Comparison of ENCODE assay signal across 22 cellular contexts in the genomic region with DNA sequence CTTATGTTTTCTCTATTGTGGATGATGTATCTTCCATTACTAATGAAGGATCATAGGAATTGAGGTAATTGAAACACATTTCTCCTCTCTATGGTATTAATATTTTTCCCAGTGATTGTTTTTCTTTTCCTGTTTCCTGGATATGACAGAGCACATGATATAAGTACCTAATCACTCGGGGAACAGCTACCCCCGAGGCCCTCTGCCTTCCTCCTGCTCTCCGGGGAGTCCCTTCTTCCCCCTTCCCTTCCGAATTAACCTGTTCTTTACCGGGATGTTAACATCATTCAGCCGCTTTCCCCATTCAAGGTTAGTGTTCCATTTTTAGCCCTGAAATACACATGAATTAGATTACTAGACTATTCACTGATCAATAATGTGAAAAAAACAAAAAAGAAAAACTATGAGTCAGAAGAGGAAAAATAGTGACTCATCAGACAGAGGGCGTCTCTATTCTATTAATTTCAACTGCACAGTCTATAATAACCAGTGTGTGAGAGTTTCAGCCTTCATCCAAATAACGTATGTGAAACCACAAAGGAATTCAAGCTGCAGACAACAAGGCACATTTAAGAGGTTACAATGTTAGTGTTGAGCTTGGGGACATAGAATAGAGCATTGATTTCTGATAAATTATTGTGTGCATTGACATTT.
DNase-seq lines count a peak whose midpoint lies in the region; ATAC-seq, FAIRE-seq and TF ChIP-seq lines count a peak whose summit lies in the region.
"Had no signal": no experiment of that assay in that cellular context is flagged by ENCODE, and none has a peak within 500 bp of the region (broad histone marks: within the 10 kb centered on the region; RNA-seq: fewer than 3 reads in every experiment).

No MANE protein-coding gene starts in this region.

- H3K9me3 ChIP-seq in A549 (no peaks in the 10 kb centered on the region), SK-N-MC (ENCODE audit: low read depth, low read length) (no peaks in the 10 kb centered on the region), endodermal cell (ENCODE audit: control insufficient read depth, low read length) (no peaks in the 10 kb centered on the region)
- H3K9me3 ChIP-seq: neutrophil, uterus had no signal

- DNase-seq in A549 (ENCODE audit: low read depth in 1 of 2, low spot score in 1 of 2) (no peak), GM12865 (ENCODE audit: low read depth) (peak; percentile 12), SK-N-MC (ENCODE audit: low read depth, low spot score) (peak; percentile 88), fibroblast of mammary gland (ENCODE audit: low read depth) (peak; percentile 66), SIG-M5 (lab: John Stamatoyannopoulos, UW) (no peak), endodermal cell (no peak), natural killer cell (no peak), RKO (ENCODE audit: low spot score) (no peak)
- DNase-seq: activated CD8-positive, alpha-beta T cell treated with anti-CD3 and anti-CD28 coated beads, Interleukin-2, amount 10 ng/mL, durations not matched to agents 7 days and 5 days; COR-L47; effector memory CD4-positive, alpha-beta T cell; GDM1; GOT3; midbrain; NCI-H1436; retina; uterus had no signal

- ATAC-seq in A549 (no peak), natural killer cell (no peak)
- ATAC-seq: activated CD8-positive, alpha-beta T cell treated with anti-CD3 and anti-CD28 coated beads, Interleukin-2, amount 10 ng/mL, durations not matched to agents 7 days and 5 days had no signal

- no peaks in the 10 kb centered on the region for H3K36me3 Mint-ChIP-seq in endodermal cell (ENCODE audit: low read depth)
- no peaks in the 10 kb centered on the region for H3K36me3 Mint-ChIP-seq in natural killer cell
- H3K36me3 Mint-ChIP-seq: WTC11 had no signal

- no peaks in the 10 kb centered on the region for H3K27me3 Mint-ChIP-seq in endodermal cell (ENCODE audit: insufficient read depth)
- H3K27me3 Mint-ChIP-seq in natural killer cell (ENCODE audit: low read depth in 2 of 2), result peaks cover 0 to 3% of the 10 kb centered on the region in 2 donors

- no peak for TF ChIP-seq CTCF in A549 (IDR thresholded peaks at IDR 0.05)
- TF ChIP-seq CTCF in GM12865 (IDR thresholded peaks at IDR 0.05; ENCODE audit: insufficient read depth, low read depth, low read length, missing control alignments), result no peak
- no peak for TF ChIP-seq CTCF in fibroblast of mammary gland (conservative IDR thresholded peaks at IDR 0.05; ENCODE audit: control insufficient read depth, insufficient read depth, low read depth, low read length)
- no peak for TF ChIP-seq CTCF in endodermal cell (conservative IDR thresholded peaks at IDR 0.05)
- TF ChIP-seq CTCF in natural killer cell (IDR thresholded peaks at IDR 0.05), result no peak

- 0 out of 3 replicates have a peak, but pooled peaks cover 4% of the 10 kb centered on the region for H3K4me1 ChIP-seq in A549
- peaks cover 3% of the 10 kb centered on the region for H3K4me1 ChIP-seq in endodermal cell (ENCODE audit: control insufficient read depth, insufficient read depth, low read length)
- H3K4me1 ChIP-seq: uterus had no signal

- H3K4me3 ChIP-seq in A549 (no peak overlapping the region), GM12865 (ENCODE audit: low read depth, low read length) (no peak overlapping the region), SK-N-MC (peak overlapping the region; percentile 64), fibroblast of mammary gland (ENCODE audit: control insufficient read depth, low read depth, low read length) (no peak overlapping the region), endodermal cell (ENCODE audit: low read length) (no peak overlapping the region)
- H3K4me3 ChIP-seq: uterus had no signal

- TF ChIP-seq POLR2A in A549 (IDR thresholded peaks at IDR 0.05; ENCODE audit: low read length), result no peak

- H3K27ac ChIP-seq in A549 (no peak overlapping the region), SK-N-MC (peak overlapping the region; percentile 81), endodermal cell (ENCODE audit: low read depth, low read length) (no peak overlapping the region)
- H3K27ac ChIP-seq: neutrophil, uterus had no signal

- intact Hi-C loops in natural killer cell (cut with micrococcal nuclease), result no loop called here

- 45% methylated on average over 8 of the region's 8 CpGs for WGBS in A549 (ENCODE audit: missing lambda C conversion rate)
- 26 to 79% methylated on average over 3 to 8 of the region's 8 CpGs for WGBS in endodermal cell (ENCODE audit: insufficient coverage in 1 of 2, insufficient read length in 1 of 2), 2 experiments

- FAIRE-seq in A549 (lab: Jason Lieb, UNC), result no peak
- FAIRE-seq: RCC 7860 had no signal

- H3K4me1 Mint-ChIP-seq in endodermal cell, result peaks cover 18% of the 10 kb centered on the region
- H3K4me1 Mint-ChIP-seq in natural killer cell, result no peaks in the 10 kb centered on the region
- H3K4me1 Mint-ChIP-seq: central memory CD8-positive, alpha-beta T cell had no signal

- no peaks in the 10 kb centered on the region for H3K27me3 ChIP-seq in endodermal cell (ENCODE audit: control insufficient read depth, insufficient read depth, low read length, poor library complexity, severe bottlenecking)
- H3K27me3 ChIP-seq: uterus had no signal

- H3K4me3 Mint-ChIP-seq in endodermal cell, result no peak overlapping the region
- no peak overlapping the region for H3K4me3 Mint-ChIP-seq in natural killer cell
- H3K4me3 Mint-ChIP-seq: activated CD8-positive, alpha-beta T cell treated with anti-CD3 and anti-CD28 coated beads, Interleukin-2, amount 10 ng/mL, durations not matched to agents 7 days and 5 days; activated T-helper 1 cell treated with anti-CD3 and anti-CD28 coated beads, Interleukin-12 subunit alpha, Interleukin-12 subunit beta, Interleukin-2, Interleukin-4 antibody, amounts not matched to agents 30 ng/mL and 10 ng/mL and 1 ng/mL, durations not matched to agents 14 hours and 24 hours and 36 hours; central memory CD8-positive, alpha-beta T cell; WTC11 had no signal

- no peak overlapping the region for H3K27ac Mint-ChIP-seq in endodermal cell
- no peak overlapping the region for H3K27ac Mint-ChIP-seq in natural killer cell
- H3K27ac Mint-ChIP-seq: activated CD8-positive, alpha-beta T cell treated with anti-CD3 and anti-CD28 coated beads, Interleukin-2, amount 10 ng/mL, durations not matched to agents 7 days and 5 days; activated T-helper 1 cell treated with anti-CD3 and anti-CD28 coated beads, Interleukin-12 subunit alpha, Interleukin-12 subunit beta, Interleukin-2, Interleukin-4 antibody, amounts not matched to agents 30 ng/mL and 10 ng/mL and 1 ng/mL, durations not matched to agents 14 hours and 24 hours and 36 hours; WTC11 had no signal

- no peak overlapping the region for H3K9ac ChIP-seq in SK-N-MC (ENCODE audit: insufficient read length)
- H3K9ac ChIP-seq in endodermal cell (ENCODE audit: extremely low read depth, low read length, poor library complexity, severe bottlenecking), result no peak overlapping the region

- no peak for TF ChIP-seq RAD21 in A549 (conservative IDR thresholded peaks at IDR 0.05 in 1 of 2, IDR thresholded peaks at IDR 0.05 in 1 of 2)

- no peak overlapping the region for H3K4me2 ChIP-seq in A549

- CTCF ChIA-PET in A549 (lab: Yijun Ruan, JAX), result interaction anchor here (2.5 kb wide), 1 partner anchor 9 kb away, joined by 10 read pairs; no protein-coding TSS in a partner anchor

- POLR2A ChIA-PET in A549 (lab: Yijun Ruan, JAX), result no interaction called here

- H3K9me3 Mint-ChIP-seq in endodermal cell (no peaks in the 10 kb centered on the region), natural killer cell (no peaks in the 10 kb centered on the region)
- H3K9me3 Mint-ChIP-seq: activated T-helper 1 cell treated with anti-CD3 and anti-CD28 coated beads, Interleukin-12 subunit alpha, Interleukin-12 subunit beta, Interleukin-2, Interleukin-4 antibody, amounts not matched to agents 30 ng/mL and 10 ng/mL and 1 ng/mL, durations not matched to agents 14 hours and 24 hours and 36 hours; central memory CD8-positive, alpha-beta T cell; WTC11 had no signal

- no peak for TF ChIP-seq EP300 in A549 (IDR thresholded peaks at IDR 0.05)

- H3K36me3 ChIP-seq in SK-N-MC (ENCODE audit: insufficient read depth, low read length) (no peaks in the 10 kb centered on the region), endodermal cell (ENCODE audit: control insufficient read depth, insufficient read depth, low read length) (peaks cover 8% of the 10 kb centered on the region)
- H3K36me3 ChIP-seq: neutrophil, uterus had no signal

TF ChIP-seq in A549, 52 proteins besides CTCF, POLR2A, EP300 and RAD21:
- TF ChIP-seq FOSL2 (IDR thresholded peaks at IDR 0.05), result no peak
- TF ChIP-seq FOSL2 (CRISPR knock-in tag; IDR thresholded peaks at IDR 0.05), result peak; percentile 70
- TF ChIP-seq NPAS2 (CRISPR knock-in tag; IDR thresholded peaks at IDR 0.05; ENCODE audit: borderline replicate concordance), result no peak

Comparison
In these comparisons a context has a peak if more than half of its experiments do, and no peak if none do; other contexts are left out.
1. DNase-seq: peak in GM12865 (single experiment), SK-N-MC (single experiment) and fibroblast of mammary gland (single experiment); none in A549 (0 of 2), SIG-M5 (single experiment), endodermal cell (single experiment), natural killer cell (single experiment) and RKO (single experiment).